ENCODE assay signal across 9 cellular contexts in genomic region chr10:129853236-129853946, GRCh38.
DNase-seq lines count a peak whose midpoint lies in the region; TF ChIP-seq lines count a peak whose summit lies in the region.
"Had no signal": no experiment of that assay in that cellular context is flagged by ENCODE, and none has a peak within 500 bp of the region (broad histone marks: within the 10 kb centered on the region; RNA-seq: fewer than 3 reads in every experiment).

No MANE protein-coding gene starts in this region.

- TF ChIP-seq CTCF in A673 (conservative IDR thresholded peaks at IDR 0.05; ENCODE audit: low read depth, low read length) (peak; percentile 63), HL-60 (IDR thresholded peaks at IDR 0.05; ENCODE audit: insufficient read depth, low read length) (peak; percentile 12), kidney epithelial cell (IDR thresholded peaks at IDR 0.05; ENCODE audit: insufficient read depth, low read length, poor library complexity, severe bottlenecking) (peak; percentile 44)

- peaks cover 33% of the 10 kb centered on the region for H3K4me1 ChIP-seq in A673 (ENCODE audit: insufficient read depth, low read length, poor library complexity, severe bottlenecking)

- DNase-seq in A673 (ENCODE audit: low spot score) (peak; percentile 75), HL-60 (ENCODE audit: low read depth in 1 of 2, low spot score in 1 of 2) (no peak), SW480 (ENCODE audit: low spot score) (peak; percentile 45), kidney epithelial cell (ENCODE audit: low read depth) (peak; percentile 41), COLO668 (lab: John Stamatoyannopoulos, UW; ENCODE audit: unreplicated experiment) (no peak), NCI-H2196 treated with DMSO at 0.1 percent for 48 hours (lab: John Stamatoyannopoulos, UW; ENCODE audit: unreplicated experiment) (no peak)
- DNase-seq in central memory CD4-positive, alpha-beta T cell = no peak
- no peak for DNase-seq in stimulated activated naive CD4-positive, alpha-beta T cell (lab: John Stamatoyannopoulos, UW)

- peak overlapping the region; percentile 54 for H3K27ac ChIP-seq in A673 (ENCODE audit: low read depth, low read length, poor library complexity, severe bottlenecking)
- no peak overlapping the region for H3K27ac ChIP-seq in HL-60 (replicated peaks)

- no TSS peak for BruUV-seq in A673 (replicated peaks; lab: Mats Ljungman, UMichigan)

- intact Hi-C loops in A673 (cut with micrococcal nuclease; ENCODE audit: unreplicated experiment) = loop anchor here (5.0 to 10.0 kb wide), 2 partner anchors 109 to 819 kb away; partner anchors contain the start of gene EBF3

- H3K27me3 ChIP-seq in A673 (replicated peaks; ENCODE audit: insufficient read depth, low read depth, low read length, poor library complexity) (no peaks in the 10 kb centered on the region), HL-60 (ENCODE audit: insufficient read depth, poor library complexity, severe bottlenecking) (no peaks in the 10 kb centered on the region), kidney epithelial cell (ENCODE audit: control insufficient read depth, insufficient read depth, low read length) (no peaks in the 10 kb centered on the region)

- POLR2A ChIA-PET in A673 (lab: Charles Lee; ENCODE audit: low non-redundant PET) = no interaction called here

- peaks cover 23% of the 10 kb centered on the region for H3K36me3 ChIP-seq in A673 (ENCODE audit: insufficient read depth, low read length, poor library complexity, severe bottlenecking)
- no peaks in the 10 kb centered on the region for H3K36me3 ChIP-seq in kidney epithelial cell (ENCODE audit: control insufficient read depth, insufficient read depth, low read length)

- H3K4me3 ChIP-seq in A673 (ENCODE audit: low read depth, low read length, poor library complexity, severe bottlenecking) = peak overlapping the region; percentile 12
- H3K4me3 ChIP-seq in HL-60 (replicated peaks; ENCODE audit: insufficient read depth, low read length) = no peak overlapping the region
- no peak overlapping the region for H3K4me3 ChIP-seq in kidney epithelial cell (ENCODE audit: low read depth, low read length)
- H3K4me3 ChIP-seq: skin epidermis had no signal

- CTCF ChIA-PET in A673 (lab: Charles Lee) = interaction anchor here (0.6 to 1.6 kb wide), 5 partner anchors 96 to 1586 kb away, joined by 3 to 4 read pairs (median 3); no protein-coding TSS in a partner anchor

- H3K9me3 ChIP-seq in A673 (ENCODE audit: low read depth, low read length, poor library complexity, severe bottlenecking) = no peaks in the 10 kb centered on the region

Comparison
In these comparisons a context has a peak if more than half of its experiments do, and no peak if none do; other contexts are left out.
1. DNase-seq: peak in A673 (single experiment), SW480 (single experiment) and kidney epithelial cell (single experiment); none in HL-60 (0 of 2), COLO668 (single experiment), central memory CD4-positive, alpha-beta T cell (single experiment), NCI-H2196 treated with DMSO at 0.1 percent for 48 hours (single experiment) and stimulated activated naive CD4-positive, alpha-beta T cell (0 of 6).
2. CTCF ChIP-seq: peak in every context shown above with its lines; median percentile 63 in A673; 44 in kidney epithelial cell; 12 in HL-60.